8 cellular contexts compared by ENCODE assay signal in the genomic region with DNA sequence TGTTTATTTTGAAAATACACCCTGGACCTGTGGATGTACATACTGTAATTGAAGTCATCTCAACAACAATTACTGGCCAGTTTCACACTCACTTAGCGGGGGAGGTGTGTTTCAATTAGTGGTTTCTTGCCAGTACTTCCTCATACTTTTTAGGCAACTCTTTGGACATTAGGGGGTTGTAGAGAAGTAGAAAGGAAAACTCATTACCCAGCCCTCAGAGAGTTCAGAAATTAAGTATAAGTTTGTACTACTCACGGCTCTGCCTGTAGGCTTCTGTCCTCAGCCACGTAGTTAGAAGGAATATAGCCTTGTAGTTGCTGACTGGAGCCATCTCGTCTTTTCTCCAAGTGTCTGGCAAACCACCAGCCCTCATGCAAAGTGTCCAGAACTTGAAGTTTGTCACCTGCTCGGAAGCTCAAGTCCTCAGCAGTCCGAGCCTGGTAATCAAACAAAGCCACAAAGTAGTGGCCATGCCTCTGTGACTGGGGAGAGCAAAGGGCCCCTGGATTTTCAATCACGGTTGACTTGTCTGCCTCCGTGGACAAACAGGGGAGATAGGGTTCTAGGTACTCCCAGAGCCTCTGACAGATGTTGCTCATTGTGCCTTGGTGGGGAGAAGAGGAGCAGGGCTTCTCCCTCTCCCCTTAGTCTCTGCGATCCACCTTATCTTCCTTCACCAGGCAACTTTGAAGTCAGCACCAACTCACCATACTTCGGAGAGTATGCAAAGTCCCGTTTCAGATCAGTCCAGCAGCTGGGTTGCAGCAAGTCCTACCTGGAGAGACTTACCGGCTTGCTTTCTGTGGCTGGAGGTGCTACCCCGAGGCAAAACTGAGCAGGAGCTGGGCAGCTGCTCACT. TPM values are rescaled to one million over a fixed set of nuclear protein-coding genes. Genes with fewer than 3 reads are reported as not detected.
DNase-seq lines count a peak whose midpoint lies in the region; ATAC-seq and TF ChIP-seq lines count a peak whose summit lies in the region.

No MANE protein-coding gene starts in this region.

- H3F3A ChIP-seq in SK-N-SH (replicated peaks; ENCODE audit: insufficient read depth), result no peaks in the 10 kb centered on the region

- DNase-seq in GM12864 (ENCODE audit: low read depth) (peak; percentile 15), HCT116 (ENCODE audit: low read depth, low spot score) (no peak), NCI-H69 (lab: John Stamatoyannopoulos, UW) (peak; percentile 70), fibroblast of the aortic adventitia (ENCODE audit: low read depth) (peak; percentile 24), DMS 273 (lab: John Stamatoyannopoulos, UW; ENCODE audit: unreplicated experiment) (no peak), SK-N-SH (no peak)
- DNase-seq in stimulated activated naive B cell treated with anti-CD40 and anti-IgM and Interleukin-4, amounts not matched to agents 10 μg/mL and 1 μg/mL and 100 μg/mL, for 72 hours, result no peak
- no peak for DNase-seq in natural killer cell treated with Interleukin-12 subunit alpha and Interleukin-12 subunit beta and Interleukin-15 and Interleukin-18, amount 100 ng/mL, for 72 hours (ENCODE audit: low spot score)

- peaks cover 4 to 30% of the 10 kb centered on the region in 2 donors for H3K27me3 Mint-ChIP-seq in stimulated activated naive B cell treated with anti-CD40 and anti-IgM and Interleukin-4, amounts not matched to agents 10 μg/mL and 1 μg/mL and 100 μg/mL, for 72 hours
- peaks cover 11 to 19% of the 10 kb centered on the region in 2 donors for H3K27me3 Mint-ChIP-seq in natural killer cell treated with Interleukin-12 subunit alpha and Interleukin-12 subunit beta and Interleukin-15 and Interleukin-18, amount 100 ng/mL, for 72 hours

- TF ChIP-seq POLR2A in HCT116 (IDR thresholded peaks at IDR 0.05; ENCODE audit: borderline replicate concordance, extremely low read depth, insufficient read depth, insufficient read length), result no peak

- H2AFZ ChIP-seq in HCT116 (ENCODE audit: low read depth, low read length, poor library complexity, severe bottlenecking), result peak overlapping the region; percentile 88
- H2AFZ ChIP-seq in SK-N-SH (ENCODE audit: low read depth), result no peak overlapping the region; the same call in 1 of the 2 replicates

- peaks cover 6 to 7% of the 10 kb centered on the region in 2 donors for H3K4me1 Mint-ChIP-seq in stimulated activated naive B cell treated with anti-CD40 and anti-IgM and Interleukin-4, amounts not matched to agents 10 μg/mL and 1 μg/mL and 100 μg/mL, for 72 hours
- no peaks in the 10 kb centered on the region for H3K4me1 Mint-ChIP-seq in natural killer cell treated with Interleukin-12 subunit alpha and Interleukin-12 subunit beta and Interleukin-15 and Interleukin-18, amount 100 ng/mL, for 72 hours (ENCODE audit: low read depth in 2 of 2)

- H3K9me3 ChIP-seq in HCT116 (ENCODE audit: control insufficient read depth in 1 of 2, insufficient read depth in 1 of 2, low read depth in 1 of 2, low read length in 2 of 2), result no peaks in the 10 kb centered on the region
- H3K9me3 ChIP-seq in SK-N-SH, result no peaks in the 10 kb centered on the region

- peak overlapping the region; percentile 85 for H3K27ac ChIP-seq in HCT116 (ENCODE audit: low read depth, low read length)
- H3K27ac ChIP-seq in SK-N-SH (ENCODE audit: low read depth in 2 of 2, low read length in 1 of 2), result no peak overlapping the region

- H3K9me2 ChIP-seq in HCT116 (ENCODE audit: insufficient read depth), result no peaks in the 10 kb centered on the region
- no peaks in the 10 kb centered on the region for H3K9me2 ChIP-seq in SK-N-SH

- H4K20me1 ChIP-seq in HCT116 (ENCODE audit: insufficient read depth) (no peaks in the 10 kb centered on the region), SK-N-SH (ENCODE audit: insufficient read depth) (no peaks in the 10 kb centered on the region)

- intact Hi-C loops in HCT116 (cut with micrococcal nuclease), result loop anchor here (1.0 kb wide), 1 partner anchor 49 kb away; no protein-coding TSS in a partner anchor

- TF ChIP-seq CTCF in GM12864 (IDR thresholded peaks at IDR 0.05; ENCODE audit: low read depth, low read length, missing control alignments) (no peak), HCT116 (IDR thresholded peaks at IDR 0.05 in 2 of 3, conservative IDR thresholded peaks at IDR 0.05 in 1 of 3; ENCODE audit: borderline replicate concordance in 1 of 3, insufficient read depth in 1 of 3, low read depth in 2 of 3, low read length in 2 of 3) (no peak), fibroblast of the aortic adventitia (IDR thresholded peaks at IDR 0.05; ENCODE audit: insufficient read depth, low read length) (no peak), SK-N-SH (IDR thresholded peaks at IDR 0.05) (no peak)

- no peaks in the 10 kb centered on the region for H3K36me3 ChIP-seq in HCT116 (ENCODE audit: control insufficient read depth in 1 of 2, insufficient read depth in 2 of 2, low read length in 2 of 2)
- H3K36me3 ChIP-seq in SK-N-SH (replicated peaks in 1 of 2; ENCODE audit: control insufficient read depth in 1 of 2, insufficient read depth in 2 of 2, low read length in 1 of 2), result no peaks in the 10 kb centered on the region

- H3K9ac ChIP-seq in HCT116 (ENCODE audit: low read length), result peak overlapping the region; percentile 57
- no peak overlapping the region for H3K9ac ChIP-seq in SK-N-SH

- no peak overlapping the region for H3K27ac Mint-ChIP-seq in stimulated activated naive B cell treated with anti-CD40 and anti-IgM and Interleukin-4, amounts not matched to agents 10 μg/mL and 1 μg/mL and 100 μg/mL, for 72 hours
- no peak overlapping the region for H3K27ac Mint-ChIP-seq in natural killer cell treated with Interleukin-12 subunit alpha and Interleukin-12 subunit beta and Interleukin-15 and Interleukin-18, amount 100 ng/mL, for 72 hours

- no peak for TF ChIP-seq EP300 in SK-N-SH (IDR thresholded peaks at IDR 0.05; ENCODE audit: borderline replicate concordance in 1 of 2, low read depth in 1 of 2, low read length in 1 of 2)

- H3K36me3 Mint-ChIP-seq in stimulated activated naive B cell treated with anti-CD40 and anti-IgM and Interleukin-4, amounts not matched to agents 10 μg/mL and 1 μg/mL and 100 μg/mL, for 72 hours, result no peaks in the 10 kb centered on the region
- no peaks in the 10 kb centered on the region for H3K36me3 Mint-ChIP-seq in natural killer cell treated with Interleukin-12 subunit alpha and Interleukin-12 subunit beta and Interleukin-15 and Interleukin-18, amount 100 ng/mL, for 72 hours

- RAD21 ChIA-PET in HCT116 (lab: Charles Lee; ENCODE audit: low non-redundant PET in 1 of 2, low total read pairs in 2 of 2, uncharacterized antibody in 2 of 2, unreplicated experiment in 2 of 2), result no interaction called here

- H3K27me3 ChIP-seq in HCT116 (ENCODE audit: insufficient read depth, low read length) (no peaks in the 10 kb centered on the region), SK-N-SH (ENCODE audit: insufficient read depth) (no peaks in the 10 kb centered on the region; the same call in 1 of the 2 replicates)

- POLR2A ChIA-PET in HCT116 (lab: Charles Lee), result interaction anchor here (0.9 to 1.8 kb wide), 6 partner anchors 8 to 47 kb away, joined by 3 to 11 read pairs (median 4); no protein-coding TSS in a partner anchor
- POLR2A ChIA-PET in SK-N-SH (lab: Yijun Ruan, JAX), result no interaction called here

- H3K4me3 Mint-ChIP-seq in stimulated activated naive B cell treated with anti-CD40 and anti-IgM and Interleukin-4, amounts not matched to agents 10 μg/mL and 1 μg/mL and 100 μg/mL, for 72 hours, result peak overlapping the region; percentile 5 to 23
- no peak overlapping the region for H3K4me3 Mint-ChIP-seq in natural killer cell treated with Interleukin-12 subunit alpha and Interleukin-12 subunit beta and Interleukin-15 and Interleukin-18, amount 100 ng/mL, for 72 hours

- CTCF ChIA-PET in HCT116 (lab: Charles Lee) (interaction anchor here (0.8 to 2.3 kb wide), 14 partner anchors 9 to 58 kb away, joined by 3 to 14 read pairs (median 4); a partner anchor contains a TSS), SK-N-SH (lab: Yijun Ruan, JAX) (interaction anchor here (1.5 kb wide), 1 partner anchor 8 kb away, joined by 5 read pairs; no protein-coding TSS in a partner anchor)

- H3K79me2 ChIP-seq in HCT116 (ENCODE audit: insufficient read depth, low read length), result no peaks in the 10 kb centered on the region
- H3K79me2 ChIP-seq in SK-N-SH (ENCODE audit: insufficient read depth), result no peaks in the 10 kb centered on the region

- no peaks in the 10 kb centered on the region for H3K9me3 Mint-ChIP-seq in stimulated activated naive B cell treated with anti-CD40 and anti-IgM and Interleukin-4, amounts not matched to agents 10 μg/mL and 1 μg/mL and 100 μg/mL, for 72 hours
- no peaks in the 10 kb centered on the region for H3K9me3 Mint-ChIP-seq in natural killer cell treated with Interleukin-12 subunit alpha and Interleukin-12 subunit beta and Interleukin-15 and Interleukin-18, amount 100 ng/mL, for 72 hours

- TF ChIP-seq RAD21 in HCT116 (IDR thresholded peaks at IDR 0.05; ENCODE audit: low read depth), result no peak
- no peak for TF ChIP-seq RAD21 in SK-N-SH (IDR thresholded peaks at IDR 0.05; ENCODE audit: low read length)

- H3K4me2 ChIP-seq in HCT116 (ENCODE audit: low read length), result peak overlapping the region; percentile 90
- H3K4me2 ChIP-seq in SK-N-SH, result no peak overlapping the region

- TSS peak; percentile 69 for BruUV-seq in HCT116 (replicated peaks; lab: Mats Ljungman, UMichigan)

- no peak overlapping the region for H3K4me3 ChIP-seq in GM12864 (ENCODE audit: low read depth, low read length)
- H3K4me3 ChIP-seq in HCT116 (replicated peaks in 1 of 2; ENCODE audit: low read depth in 1 of 2, low read length in 2 of 2), result peak overlapping the region; percentile 52 to 61
- peak overlapping the region; percentile 68 for H3K4me3 ChIP-seq in fibroblast of the aortic adventitia (ENCODE audit: low read depth, low read length)
- H3K4me3 ChIP-seq in SK-N-SH (ENCODE audit: low read depth in 2 of 2, low read length in 1 of 2), result no peak overlapping the region

- H3K4me1 ChIP-seq in HCT116 (ENCODE audit: control insufficient read depth in 1 of 2, insufficient read depth in 2 of 2, low read length in 2 of 2), result peaks cover 10 to 28% of the 10 kb centered on the region in 2 experiments; a peak in 3 of 4 replicates
- no peaks in the 10 kb centered on the region; a peak in 1 of 4 replicates for H3K4me1 ChIP-seq in SK-N-SH (ENCODE audit: control insufficient read depth in 1 of 2, insufficient read depth in 2 of 2, low read depth in 1 of 2, low read length in 1 of 2)

- 57% methylated on average over 9 of the region's 13 CpGs for WGBS in SK-N-SH (ENCODE audit: low lambda C conversion rate)

- peak; percentile 67 for ATAC-seq in HCT116
- peak; percentile 42 to 57 for ATAC-seq in stimulated activated naive B cell treated with anti-CD40 and anti-IgM and Interleukin-4, amounts not matched to agents 10 μg/mL and 1 μg/mL and 100 μg/mL, for 72 hours (replicated peaks)
- no peak for ATAC-seq in natural killer cell treated with Interleukin-12 subunit alpha and Interleukin-12 subunit beta and Interleukin-15 and Interleukin-18, amount 100 ng/mL, for 72 hours

RNA-seq across cellular contexts. Expression of a gene that starts 0.7 kb away (rescaled TPM):
- total RNA-seq in HCT116 (2021; ENCODE audit: unreplicated experiment), result 3.7 TPM
- polyA plus RNA-seq in HCT116 (2012), result 0.70 and 0.75 TPM in 2 replicates
- total RNA-seq in fibroblast of the aortic adventitia (ENCODE audit: low replicate concordance), result 2.0 TPM in 2 replicates
- total RNA-seq in natural killer cell treated with Interleukin-12 subunit alpha and Interleukin-12 subunit beta and Interleukin-15 and Interleukin-18, amount 100 ng/mL, for 72 hours, result under 1 TPM in 1 of 2 donors, not detected in 1; 0.02 TPM
- polyA plus RNA-seq in SK-N-SH (2012; rRNA removed), result under 0.01 and 0.02 TPM in 2 replicates
- polyA plus RNA-seq in SK-N-SH (2012; cell fraction: cytosol; rRNA removed), result under 0.01 and 0.01 TPM in 2 replicates
- polyA plus RNA-seq in SK-N-SH (2012; cell fraction: nucleus; rRNA removed), result under 0.01 and 0.01 TPM in 2 replicates

RNA-seq across cellular contexts. Expression of a gene that starts 40.7 kb away (rescaled TPM):
- 63.7 TPM for total RNA-seq in HCT116 (2021; ENCODE audit: unreplicated experiment)
- 41.5 and 50.3 TPM in 2 replicates for polyA plus RNA-seq in HCT116 (2012)
- total RNA-seq in fibroblast of the aortic adventitia (ENCODE audit: low replicate concordance), result 7.2 and 14.0 TPM in 2 replicates
- 10 to 100 TPM; 28.4 to 33.9 TPM for total RNA-seq in natural killer cell treated with Interleukin-12 subunit alpha and Interleukin-12 subunit beta and Interleukin-15 and Interleukin-18, amount 100 ng/mL, for 72 hours
- 20.3 and 21.0 TPM in 2 replicates for polyA plus RNA-seq in SK-N-SH (2012; rRNA removed)
- 18.5 and 23.5 TPM in 2 replicates for polyA plus RNA-seq in SK-N-SH (2012; cell fraction: cytosol; rRNA removed)
- 7.4 and 18.2 TPM in 2 replicates for polyA plus RNA-seq in SK-N-SH (2012; cell fraction: nucleus; rRNA removed)

Comparison
In these comparisons a context has a peak if more than half of its experiments do, and no peak if none do; other contexts are left out.
1. DNase-seq: peak in GM12864 (single experiment), NCI-H69 (single experiment) and fibroblast of the aortic adventitia (single experiment); none in HCT116 (single experiment), stimulated activated naive B cell treated with anti-CD40 and anti-IgM and Interleukin-4, amounts not matched to agents 10 μg/mL and 1 μg/mL and 100 μg/mL, for 72 hours (single experiment), natural killer cell treated with Interleukin-12 subunit alpha and Interleukin-12 subunit beta and Interleukin-15 and Interleukin-18, amount 100 ng/mL, for 72 hours (single experiment), DMS 273 (single experiment) and SK-N-SH (single experiment).
2. H3K4me3 ChIP-seq: peak in HCT116 (2 of 2) and fibroblast of the aortic adventitia (single experiment); none in GM12864 (single experiment) and SK-N-SH (0 of 2).
3. ATAC-seq: peak in HCT116 (single experiment) and stimulated activated naive B cell treated with anti-CD40 and anti-IgM and Interleukin-4, amounts not matched to agents 10 μg/mL and 1 μg/mL and 100 μg/mL, for 72 hours (2 of 2); none in natural killer cell treated with Interleukin-12 subunit alpha and Interleukin-12 subunit beta and Interleukin-15 and Interleukin-18, amount 100 ng/mL, for 72 hours (0 of 2).